In genomic region chr7:25303380-25304321, GRCh38 we compare ENCODE assay signal across 1 cellular context.
A peak's percentile ranks its signal among the peaks of the same experiment; 100 is the strongest.
TF ChIP-seq lines count a peak whose summit lies in the region.

No MANE protein-coding gene starts in this region.

TF ChIP-seq in H1, 55 proteins besides CTCF, POLR2A, EP300 and RAD21 (continued from another document):
- no peak for TF ChIP-seq BCL11A (IDR thresholded peaks at IDR 0.05; ENCODE audit: low read depth in 2 of 2, low read length in 2 of 2)
- 0 out of 2 replicates have a peak, but pooled peaks have one; percentile 66 for TF ChIP-seq YY1 (IDR thresholded peaks at IDR 0.05; ENCODE audit: low read depth, low read length)
- TF ChIP-seq MAX (IDR thresholded peaks at IDR 0.05) = no peak
- TF ChIP-seq ASH2L (IDR thresholded peaks at IDR 0.05; ENCODE audit: low read length) = no peak
- no peak for TF ChIP-seq CBX5 (IDR thresholded peaks at IDR 0.05; ENCODE audit: low read depth, low read length)
- no peak for TF ChIP-seq BACH1 (IDR thresholded peaks at IDR 0.05; ENCODE audit: low read length)
- TF ChIP-seq CEBPB (IDR thresholded peaks at IDR 0.05; ENCODE audit: low read depth, low read length) = no peak
- TF ChIP-seq HDAC6 (IDR thresholded peaks at IDR 0.05; ENCODE audit: low read depth, low read length) = no peak
- TF ChIP-seq, protein P1, sequence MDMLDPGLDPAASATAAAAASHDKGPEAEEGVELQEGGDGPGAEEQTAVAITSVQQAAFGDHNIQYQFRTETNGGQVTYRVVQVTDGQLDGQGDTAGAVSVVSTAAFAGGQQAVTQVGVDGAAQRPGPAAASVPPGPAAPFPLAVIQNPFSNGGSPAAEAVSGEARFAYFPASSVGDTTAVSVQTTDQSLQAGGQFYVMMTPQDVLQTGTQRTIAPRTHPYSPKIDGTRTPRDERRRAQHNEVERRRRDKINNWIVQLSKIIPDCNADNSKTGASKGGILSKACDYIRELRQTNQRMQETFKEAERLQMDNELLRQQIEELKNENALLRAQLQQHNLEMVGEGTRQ (IDR thresholded peaks at IDR 0.05; ENCODE audit: low read length) = no peak
- TF ChIP-seq KDM5A (IDR thresholded peaks at IDR 0.05; ENCODE audit: low read length) = no peak
- no peak for TF ChIP-seq ATF2 (IDR thresholded peaks at IDR 0.05; ENCODE audit: low read length)
- no peak for TF ChIP-seq KDM4A (IDR thresholded peaks at IDR 0.05; ENCODE audit: low read depth, low read length, severe bottlenecking)
- TF ChIP-seq HDAC2 (IDR thresholded peaks at IDR 0.05; ENCODE audit: borderline replicate concordance in 1 of 2, low read depth in 2 of 2, low read length in 2 of 2) = 0 out of 4 replicates have a peak, but pooled peaks of 1 of the 2 experiments have one; percentile 36
- TF ChIP-seq CHD7 (IDR thresholded peaks at IDR 0.05; ENCODE audit: insufficient replicate concordance, low read length) = no peak
- no peak for TF ChIP-seq CBX8 (IDR thresholded peaks at IDR 0.05; ENCODE audit: borderline replicate concordance, low read depth, low read length)
- peak; percentile 44 to 60; a peak in 1 of 4 replicates for TF ChIP-seq SIN3A (conservative IDR thresholded peaks at IDR 0.05 in 1 of 2, IDR thresholded peaks at IDR 0.05 in 1 of 2; ENCODE audit: low read depth in 1 of 2, low read length in 2 of 2)
- TF ChIP-seq FOSL1 (IDR thresholded peaks at IDR 0.05; ENCODE audit: insufficient read depth, low read depth, low read length) = no peak
- TF ChIP-seq TEAD4 (IDR thresholded peaks at IDR 0.05; ENCODE audit: low read depth, low read length) = peak; percentile 99
- TF ChIP-seq, protein P2, sequence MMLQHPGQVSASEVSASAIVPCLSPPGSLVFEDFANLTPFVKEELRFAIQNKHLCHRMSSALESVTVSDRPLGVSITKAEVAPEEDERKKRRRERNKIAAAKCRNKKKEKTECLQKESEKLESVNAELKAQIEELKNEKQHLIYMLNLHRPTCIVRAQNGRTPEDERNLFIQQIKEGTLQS (IDR thresholded peaks at IDR 0.05; ENCODE audit: insufficient read depth, low read depth, low read length) = no peak
- TF ChIP-seq MAFK (IDR thresholded peaks at IDR 0.05; ENCODE audit: low read depth, low read length) = no peak
- no peak for TF ChIP-seq SUZ12 (IDR thresholded peaks at IDR 0.05; ENCODE audit: low read length)
- TF ChIP-seq TCF12 (IDR thresholded peaks at IDR 0.05; ENCODE audit: low read depth, low read length) = 0 out of 2 replicates have a peak, but pooled peaks have one; percentile 42
- TF ChIP-seq GTF2F1 (IDR thresholded peaks at IDR 0.05; ENCODE audit: borderline replicate concordance, low read depth, low read length) = no peak
- no peak for TF ChIP-seq POLR2AphosphoS5 (IDR thresholded peaks at IDR 0.05; ENCODE audit: low read depth, low read length)
- no peak for TF ChIP-seq NANOG (IDR thresholded peaks at IDR 0.05; ENCODE audit: insufficient read depth, low read depth, low read length, poor library complexity, severe bottlenecking)
TF ChIP-seq in H1: peak in this region for 6.
